In genomic region chr9:71763752-71764332, GRCh38 we compare ENCODE assay signal across 9 cellular contexts. TPM values are rescaled to one million over a fixed set of nuclear protein-coding genes. Genes with fewer than 3 reads are reported as not detected.
DNase-seq lines count a peak whose midpoint lies in the region; ATAC-seq and TF ChIP-seq lines count a peak whose summit lies in the region.
"Had no signal": no experiment of that assay in that cellular context is flagged by ENCODE, and none has a peak within 500 bp of the region (broad histone marks: within the 10 kb centered on the region; RNA-seq: fewer than 3 reads in every experiment).

No MANE protein-coding gene starts in this region.

- H3K4me1 ChIP-seq in HCT116 (ENCODE audit: control insufficient read depth in 1 of 2, insufficient read depth in 2 of 2, low read length in 2 of 2), result peaks cover 46 to 65% of the 10 kb centered on the region in 2 experiments
- H3K4me1 ChIP-seq in mammary epithelial cell (ENCODE audit: insufficient read depth, low read length), result peaks cover 65% of the 10 kb centered on the region
- peaks cover 67% of the 10 kb centered on the region for H3K4me1 ChIP-seq in lower lobe of right lung

- DNase-seq in AG08395 (ENCODE audit: low spot score), result peak; percentile 33
- DNase-seq in HCT116 (ENCODE audit: low read depth, low spot score), result no peak
- no peak for DNase-seq in mammary epithelial cell
- DNase-seq in lower lobe of right lung, result no peak
- DNase-seq in NCI-H2081 (lab: John Stamatoyannopoulos, UW), result no peak
- DNase-seq in NCI-H82 (lab: John Stamatoyannopoulos, UW), result no peak
- DNase-seq in NCI-H1417 (lab: John Stamatoyannopoulos, UW), result no peak
- DNase-seq: DMS79 treated with DMSO at 0.1 percent for 48 hours had no signal

- dilution Hi-C loops in mammary epithelial cell (cut with HindIII; ENCODE audit: low sequenced_read_pairs), result no loop called here

- H3K36me3 ChIP-seq in HCT116 (ENCODE audit: control insufficient read depth in 1 of 2, insufficient read depth in 2 of 2, low read length in 2 of 2) (no peaks in the 10 kb centered on the region), mammary epithelial cell (ENCODE audit: insufficient read depth, low read length) (no peaks in the 10 kb centered on the region), lower lobe of right lung (no peaks in the 10 kb centered on the region)

- H3K4me3 ChIP-seq in HCT116 (replicated peaks in 1 of 2; ENCODE audit: low read depth in 1 of 2, low read length in 2 of 2) (0 out of 4 replicates have a peak overlapping the region, but pooled peaks of 1 of the 2 experiments have one; percentile 22), mammary epithelial cell (replicated peaks in 1 of 3; ENCODE audit: insufficient read depth in 1 of 3, low read depth in 2 of 3, low read length in 3 of 3) (peak overlapping the region in 2 of 3 experiments; percentile 21 to 31), lower lobe of right lung (peak overlapping the region; percentile 88)

- TF ChIP-seq CTCF in HCT116 (IDR thresholded peaks at IDR 0.05 in 2 of 3, conservative IDR thresholded peaks at IDR 0.05 in 1 of 3; ENCODE audit: borderline replicate concordance in 1 of 3, insufficient read depth in 1 of 3, low read depth in 2 of 3, low read length in 2 of 3) (no peak), mammary epithelial cell (conservative IDR thresholded peaks at IDR 0.05 in 1 of 2, IDR thresholded peaks at IDR 0.05 in 1 of 2; ENCODE audit: extremely low read depth in 1 of 2, insufficient read depth in 1 of 2, low read depth in 1 of 2, low read length in 2 of 2) (no peak), lower lobe of right lung (IDR thresholded peaks at IDR 0.05) (no peak)

- RAD21 ChIA-PET in HCT116 (lab: Charles Lee; ENCODE audit: low non-redundant PET in 1 of 2, low total read pairs in 2 of 2, uncharacterized antibody in 2 of 2, unreplicated experiment in 2 of 2), result no interaction called here

- in situ Hi-C loops in mammary epithelial cell (cut with MboI; ENCODE audit: low sequenced_read_pairs in 2 of 2), result no loop called here

- no peak overlapping the region for H2AFZ ChIP-seq in HCT116 (ENCODE audit: low read depth, low read length, poor library complexity, severe bottlenecking)
- no peak overlapping the region for H2AFZ ChIP-seq in mammary epithelial cell (ENCODE audit: low read depth, low read length)

- no peaks in the 10 kb centered on the region for H4K20me1 ChIP-seq in HCT116 (ENCODE audit: insufficient read depth)
- H4K20me1 ChIP-seq in mammary epithelial cell (ENCODE audit: insufficient read depth, low read length), result peaks cover 3% of the 10 kb centered on the region

- no peaks in the 10 kb centered on the region for H3K27me3 ChIP-seq in HCT116 (ENCODE audit: insufficient read depth, low read length)
- H3K27me3 ChIP-seq in mammary epithelial cell (ENCODE audit: insufficient read depth, low read length), result no peaks in the 10 kb centered on the region
- H3K27me3 ChIP-seq in lower lobe of right lung (ENCODE audit: low read depth), result no peaks in the 10 kb centered on the region

- BruUV-seq in HCT116 (replicated peaks; lab: Mats Ljungman, UMichigan), result no TSS peak
- no TSS peak for BruUV-seq in mammary epithelial cell (replicated peaks; lab: Mats Ljungman, UMichigan)

- CTCF ChIA-PET in HCT116 (lab: Charles Lee) (no interaction called here), mammary epithelial cell (lab: Charles Lee; ENCODE audit: low non-redundant PET) (no interaction called here)

- H3K79me2 ChIP-seq in HCT116 (ENCODE audit: insufficient read depth, low read length) (peaks cover 28% of the 10 kb centered on the region), mammary epithelial cell (ENCODE audit: insufficient read depth, low read length) (peaks cover 92% of the 10 kb centered on the region)

- no peaks in the 10 kb centered on the region for H3K9me2 ChIP-seq in HCT116 (ENCODE audit: insufficient read depth)

- POLR2A ChIA-PET in HCT116 (lab: Charles Lee), result no interaction called here

- H3K4me2 ChIP-seq in HCT116 (ENCODE audit: low read length) (peak overlapping the region; percentile 63), mammary epithelial cell (ENCODE audit: insufficient read depth, low read depth, low read length) (peak overlapping the region; percentile 88)

- ATAC-seq in HCT116 (no peak), lower lobe of right lung (no peak), HG02588 (IDR thresholded peaks at IDR 0.05; ENCODE audit: unreplicated experiment) (no peak)

- no peak for TF ChIP-seq RAD21 in HCT116 (IDR thresholded peaks at IDR 0.05; ENCODE audit: low read depth)

- no peaks in the 10 kb centered on the region for H3K9me3 ChIP-seq in HCT116 (ENCODE audit: control insufficient read depth in 1 of 2, insufficient read depth in 1 of 2, low read depth in 1 of 2, low read length in 2 of 2)
- H3K9me3 ChIP-seq in mammary epithelial cell (replicated peaks; ENCODE audit: insufficient read depth, low read length), result no peaks in the 10 kb centered on the region
- no peaks in the 10 kb centered on the region for H3K9me3 ChIP-seq in lower lobe of right lung

- H3K27ac ChIP-seq in HCT116 (ENCODE audit: low read depth, low read length), result no peak overlapping the region
- peak overlapping the region; percentile 79 for H3K27ac ChIP-seq in mammary epithelial cell (ENCODE audit: insufficient read depth, low read depth, low read length)
- H3K27ac ChIP-seq in lower lobe of right lung, result no peak overlapping the region

- peak overlapping the region; percentile 3; the same call in 1 of the 2 replicates for H3K9ac ChIP-seq in HCT116 (ENCODE audit: low read length)
- peak overlapping the region; percentile 34 for H3K9ac ChIP-seq in mammary epithelial cell (ENCODE audit: insufficient read depth, low read length)

- intact Hi-C loops in HCT116 (cut with micrococcal nuclease) (no loop called here), mammary epithelial cell (cut with micrococcal nuclease) (no loop called here), lower lobe of right lung (cut with DNase I) (loop anchor here (10.0 kb wide), 1 partner anchor 159 kb away; no protein-coding TSS in a partner anchor)

- no peak for TF ChIP-seq POLR2A in HCT116 (IDR thresholded peaks at IDR 0.05; ENCODE audit: borderline replicate concordance, extremely low read depth, insufficient read depth, insufficient read length)

TF ChIP-seq in HCT116, 20 proteins besides CTCF, POLR2A, EP300 and RAD21 (continues in another document):
- no peak for TF ChIP-seq ZNF274 (IDR thresholded peaks at IDR 0.05; ENCODE audit: low read depth, low read length)
- TF ChIP-seq POLR2AphosphoS5 (IDR thresholded peaks at IDR 0.05; ENCODE audit: low read depth, low read length), result no peak
- TF ChIP-seq ATF3 (IDR thresholded peaks at IDR 0.05), result no peak
- TF ChIP-seq TCF7L2 (IDR thresholded peaks at IDR 0.05; ENCODE audit: borderline replicate concordance, extremely low read depth, insufficient read depth, insufficient read length), result no peak
- TF ChIP-seq CEBPB (IDR thresholded peaks at IDR 0.05; ENCODE audit: low read depth), result no peak
- TF ChIP-seq, protein P1, sequence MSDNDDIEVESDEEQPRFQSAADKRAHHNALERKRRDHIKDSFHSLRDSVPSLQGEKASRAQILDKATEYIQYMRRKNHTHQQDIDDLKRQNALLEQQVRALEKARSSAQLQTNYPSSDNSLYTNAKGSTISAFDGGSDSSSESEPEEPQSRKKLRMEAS (IDR thresholded peaks at IDR 0.05), result no peak
- TF ChIP-seq REST (IDR thresholded peaks at IDR 0.05; ENCODE audit: low read depth), result no peak
- no peak for TF ChIP-seq EZH2phosphoT487 (IDR thresholded peaks at IDR 0.05; ENCODE audit: borderline replicate concordance)
- TF ChIP-seq ELF1 (IDR thresholded peaks at IDR 0.05; ENCODE audit: borderline replicate concordance, low read depth), result no peak
- no peak for TF ChIP-seq ZFX (IDR thresholded peaks at IDR 0.05)

RNA-seq across cellular contexts. Expression of gene CEMIP2, which starts 4.5 kb away (rescaled TPM):
- total RNA-seq in HCT116 (2021; ENCODE audit: unreplicated experiment) (14.3 TPM), mammary epithelial cell (100 to 1,000 TPM in 1 of 2 donors, 10 to 100 TPM in 1; 76.4 to 398 TPM), lower lobe of right lung (152 TPM)
- 8.5 and 10.6 TPM in 2 replicates for polyA plus RNA-seq in HCT116 (2012)
- polyA plus RNA-seq in mammary epithelial cell, result 110 TPM
- 139 TPM for polyA minus RNA-seq in mammary epithelial cell
